In genomic region chr3:29747991-29748390, GRCh38 we compare ENCODE assay signal across 28 cellular contexts.
DNase-seq lines count a peak whose midpoint lies in the region; ATAC-seq and TF ChIP-seq lines count a peak whose summit lies in the region.
"Had no signal": no experiment of that assay in that cellular context is flagged by ENCODE, and none has a peak within 500 bp of the region (broad histone marks: within the 10 kb centered on the region; RNA-seq: fewer than 3 reads in every experiment).

No MANE protein-coding gene starts in this region.

- peaks cover 0 to 29% of the 10 kb centered on the region in 2 donors for H3K4me1 ChIP-seq in ascending aorta
- peaks cover 3% of the 10 kb centered on the region for H3K4me1 ChIP-seq in mammary epithelial cell (ENCODE audit: insufficient read depth, low read length)
- peaks cover 0 to 49% (median 13%) of the 10 kb centered on the region in 3 donors for H3K4me1 ChIP-seq in gastroesophageal sphincter
- H3K4me1 ChIP-seq: HAP-1 had no signal

- no TSS peak for BruUV-seq in mammary epithelial cell (replicated peaks; lab: Mats Ljungman, UMichigan)

- H4K20me1 ChIP-seq in mammary epithelial cell (ENCODE audit: insufficient read depth, low read length): no peaks in the 10 kb centered on the region

- DNase-seq in ascending aorta (ENCODE audit: low spot score in 2 of 2): no peak
- no peak for DNase-seq in mammary epithelial cell
- no peak for DNase-seq in omental fat pad (ENCODE audit: low spot score)
- DNase-seq in WTC11 (ENCODE audit: low spot score): no peak
- DNase-seq in midbrain (lab: John Stamatoyannopoulos, UW): no peak
- DNase-seq: C1 segment of cervical spinal cord; CD4-positive, alpha-beta memory T cell; COR-L47; DMS 273 treated with DMSO at 0.1 percent for 48 hours; DMS79; EL; GDM1; GOT3; HFFc6; IMR-90; KG1; MM.1S; NCI-H1694; NCI-H2081; NCI-H2227 treated with DMSO at 0.1 percent for 48 hours; NCI-H69; RPMI8226; SIG-M5 had no signal

- CTCF ChIA-PET in mammary epithelial cell (lab: Charles Lee; ENCODE audit: low non-redundant PET): no interaction called here
- CTCF ChIA-PET in WTC11 (lab: Charles Lee): no interaction called here

- ATAC-seq in gastroesophageal sphincter (peak; percentile 34), omental fat pad (ENCODE audit: low FRiP score) (peak; percentile 75), WTC11 (no peak), HG03354 (IDR thresholded peaks at IDR 0.05; ENCODE audit: poor library complexity, severe bottlenecking, unreplicated experiment) (no peak)
- ATAC-seq: GM12878 had no signal

- H3K9me3 Mint-ChIP-seq in WTC11: peaks cover 8% of the 10 kb centered on the region
- H3K9me3 Mint-ChIP-seq: HFFc6 had no signal

- H3K4me3 Mint-ChIP-seq in WTC11: no peak overlapping the region
- H3K4me3 Mint-ChIP-seq: CD4-positive, alpha-beta memory T cell; HFFc6 had no signal

- H3K9ac ChIP-seq in mammary epithelial cell (ENCODE audit: insufficient read depth, low read length): no peak overlapping the region

- no peaks in the 10 kb centered on the region for H3K36me3 ChIP-seq in ascending aorta
- no peaks in the 10 kb centered on the region for H3K36me3 ChIP-seq in mammary epithelial cell (ENCODE audit: insufficient read depth, low read length)
- H3K36me3 ChIP-seq in gastroesophageal sphincter: no peaks in the 10 kb centered on the region
- H3K36me3 ChIP-seq: HAP-1 had no signal

- no peaks in the 10 kb centered on the region for H3K9me3 ChIP-seq in ascending aorta
- no peaks in the 10 kb centered on the region for H3K9me3 ChIP-seq in mammary epithelial cell (replicated peaks; ENCODE audit: insufficient read depth, low read length)
- no peaks in the 10 kb centered on the region for H3K9me3 ChIP-seq in gastroesophageal sphincter
- H3K9me3 ChIP-seq: HAP-1 had no signal

- H3K79me2 ChIP-seq in mammary epithelial cell (ENCODE audit: insufficient read depth, low read length): no peaks in the 10 kb centered on the region

- intact Hi-C loops in ascending aorta (cut with DNase I) (no loop called here), mammary epithelial cell (cut with micrococcal nuclease) (no loop called here)

- POLR2A ChIA-PET in WTC11 (lab: Charles Lee): no interaction called here

- no peak overlapping the region for H3K4me3 ChIP-seq in ascending aorta
- no peak overlapping the region for H3K4me3 ChIP-seq in mammary epithelial cell (replicated peaks in 1 of 3; ENCODE audit: insufficient read depth in 1 of 3, low read depth in 2 of 3, low read length in 3 of 3)
- H3K4me3 ChIP-seq in gastroesophageal sphincter: no peak overlapping the region
- H3K4me3 ChIP-seq: GM12878, HAP-1, SK-N-MC had no signal

- H3K4me1 Mint-ChIP-seq in WTC11: peaks cover 20% of the 10 kb centered on the region
- H3K4me1 Mint-ChIP-seq: CD4-positive, alpha-beta memory T cell had no signal

- TF ChIP-seq CTCF in ascending aorta (IDR thresholded peaks at IDR 0.05): no peak
- no peak for TF ChIP-seq CTCF in mammary epithelial cell (conservative IDR thresholded peaks at IDR 0.05 in 1 of 2, IDR thresholded peaks at IDR 0.05 in 1 of 2; ENCODE audit: extremely low read depth in 1 of 2, insufficient read depth in 1 of 2, low read depth in 1 of 2, low read length in 2 of 2)
- no peak for TF ChIP-seq CTCF in gastroesophageal sphincter (IDR thresholded peaks at IDR 0.05)
- no peak for TF ChIP-seq CTCF in omental fat pad (IDR thresholded peaks at IDR 0.05)
- no peak for TF ChIP-seq CTCF in WTC11 (IDR thresholded peaks at IDR 0.05)

- H3K27ac Mint-ChIP-seq in WTC11: no peak overlapping the region
- H3K27ac Mint-ChIP-seq: CD4-positive, alpha-beta memory T cell; HFFc6 had no signal

- dilution Hi-C loops in mammary epithelial cell (cut with HindIII; ENCODE audit: low sequenced_read_pairs): no loop called here

- H3K4me2 ChIP-seq in mammary epithelial cell (ENCODE audit: insufficient read depth, low read depth, low read length): peak overlapping the region; percentile 41

- H3K27me3 ChIP-seq in ascending aorta (no peaks in the 10 kb centered on the region), mammary epithelial cell (ENCODE audit: insufficient read depth, low read length) (no peaks in the 10 kb centered on the region), gastroesophageal sphincter (no peaks in the 10 kb centered on the region)

- in situ Hi-C loops in mammary epithelial cell (cut with MboI; ENCODE audit: low sequenced_read_pairs in 2 of 2): no loop called here

- TF ChIP-seq POLR2A in gastroesophageal sphincter (IDR thresholded peaks at IDR 0.05): no peak

- 0 out of 2 replicates have a peak, but pooled peaks cover 2% of the 10 kb centered on the region for H3K36me3 Mint-ChIP-seq in WTC11
- H3K36me3 Mint-ChIP-seq: CD4-positive, alpha-beta memory T cell had no signal

- TF ChIP-seq EP300 in gastroesophageal sphincter (IDR thresholded peaks at IDR 0.05): no peak

- H2AFZ ChIP-seq in mammary epithelial cell (ENCODE audit: low read depth, low read length): peak overlapping the region; percentile 49

- H3K27ac ChIP-seq in ascending aorta (peak overlapping the region; percentile 64 to 72), mammary epithelial cell (ENCODE audit: insufficient read depth, low read depth, low read length) (no peak overlapping the region), gastroesophageal sphincter (peak overlapping the region in 3 of 4 donors; percentile 20 to 31 (median 29))
- H3K27ac ChIP-seq: SK-N-MC had no signal

- no peaks in the 10 kb centered on the region; the same call in 1 of the 2 replicates for H3K27me3 Mint-ChIP-seq in WTC11 (ENCODE audit: low read depth)
- H3K27me3 Mint-ChIP-seq: CD4-positive, alpha-beta memory T cell had no signal

TF ChIP-seq in WTC11, 78 proteins besides CTCF, POLR2A, EP300 and RAD21:
- TF ChIP-seq FOXJ3 (CRISPR knock-in tag; IDR thresholded peaks at IDR 0.05; ENCODE audit: borderline replicate concordance) (no peak), ZSCAN18 (CRISPR knock-in tag; IDR thresholded peaks at IDR 0.05) (no peak), NFATC4 (CRISPR knock-in tag; IDR thresholded peaks at IDR 0.05) (no peak), EMX1 (CRISPR knock-in tag; IDR thresholded peaks at IDR 0.05) (no peak), NFYB (CRISPR knock-in tag; conservative IDR thresholded peaks at IDR 0.05; ENCODE audit: low read depth) (no peak), ATF2 (CRISPR knock-in tag; IDR thresholded peaks at IDR 0.05; ENCODE audit: borderline replicate concordance, low read depth) (no peak)

Comparison
In these comparisons a context has a peak if more than half of its experiments do, and no peak if none do; other contexts are left out.
1. ATAC-seq: peak in gastroesophageal sphincter (single experiment) and omental fat pad (single experiment); none in WTC11 (single experiment) and HG03354 (single experiment).